16 cellular contexts compared by ENCODE assay signal in the genomic region with DNA sequence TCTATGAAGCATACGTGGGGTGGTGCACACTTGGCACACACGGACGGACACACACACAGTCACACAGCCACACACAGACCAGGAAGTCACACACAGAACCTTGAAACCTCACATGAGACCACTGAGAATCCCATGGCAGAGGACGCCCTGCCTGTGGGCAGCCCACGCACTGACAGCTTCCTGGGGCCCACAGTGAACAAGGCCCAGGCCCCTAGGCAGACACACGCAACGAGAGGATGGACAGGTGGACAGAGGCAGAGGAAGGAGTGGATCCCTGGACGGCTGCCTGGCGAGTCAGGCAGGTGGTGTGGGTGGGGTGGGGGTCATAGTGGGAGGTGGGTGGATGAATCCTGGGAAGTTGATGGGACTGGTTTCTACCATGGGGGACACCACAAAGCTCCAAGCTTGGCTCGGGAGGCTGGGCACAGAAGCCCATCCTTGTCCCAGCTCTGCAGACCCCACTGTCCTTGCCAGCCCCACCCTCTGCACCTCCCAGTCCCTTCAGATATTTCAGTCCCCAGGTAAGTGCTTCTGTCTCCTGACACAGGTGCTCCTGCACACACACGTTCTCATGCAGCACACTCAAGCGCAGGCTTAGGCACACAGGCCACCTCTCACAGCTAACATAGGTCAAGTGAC. TPM values are rescaled to one million over a fixed set of nuclear protein-coding genes. Genes with fewer than 3 reads are reported as not detected.
DNase-seq lines count a peak whose midpoint lies in the region; ATAC-seq lines count a peak whose summit lies in the region.
"Had no signal": no experiment of that assay in that cellular context is flagged by ENCODE, and none has a peak within 500 bp of the region (broad histone marks: within the 10 kb centered on the region; RNA-seq: fewer than 3 reads in every experiment).

No MANE protein-coding gene starts in this region.

- no peak for ATAC-seq in activated naive CD8-positive, alpha-beta T cell treated with anti-CD3 and anti-CD28 coated beads, Interleukin-2, amount 50 U/mL, for 24 hours
- ATAC-seq in left lobe of liver: no peak
- ATAC-seq in stimulated activated naive CD8-positive, alpha-beta T cell treated with anti-CD3 and anti-CD28 coated beads, Interleukin-15, amount 100 ng/mL, for 72 hours: peak; percentile 26
- ATAC-seq: Panc1 had no signal

- no peak overlapping the region for H3K4me3 Mint-ChIP-seq in activated naive CD8-positive, alpha-beta T cell treated with anti-CD3 and anti-CD28 coated beads for 36 hours
- H3K4me3 Mint-ChIP-seq in activated naive CD8-positive, alpha-beta T cell treated with anti-CD3 and anti-CD28 coated beads, Interleukin-2, amount 50 U/mL, for 24 hours: no peak overlapping the region
- H3K4me3 Mint-ChIP-seq in stimulated activated naive CD8-positive, alpha-beta T cell treated with anti-CD3 and anti-CD28 coated beads, Interleukin-15, amount 100 ng/mL, for 72 hours: no peak overlapping the region
- H3K4me3 Mint-ChIP-seq: B cell, IgD-negative memory B cell had no signal

- H3K27ac Mint-ChIP-seq in activated naive CD8-positive, alpha-beta T cell treated with anti-CD3 and anti-CD28 coated beads for 36 hours: no peak overlapping the region
- H3K27ac Mint-ChIP-seq in activated naive CD8-positive, alpha-beta T cell treated with anti-CD3 and anti-CD28 coated beads, Interleukin-2, amount 50 U/mL, for 24 hours: no peak overlapping the region
- peak overlapping the region in 1 of 2 donors; percentile 81 for H3K27ac Mint-ChIP-seq in stimulated activated naive CD8-positive, alpha-beta T cell treated with anti-CD3 and anti-CD28 coated beads, Interleukin-15, amount 100 ng/mL, for 72 hours
- H3K27ac Mint-ChIP-seq: B cell had no signal

- H3K36me3 Mint-ChIP-seq in activated naive CD8-positive, alpha-beta T cell treated with anti-CD3 and anti-CD28 coated beads for 36 hours: no peaks in the 10 kb centered on the region
- no peaks in the 10 kb centered on the region for H3K36me3 Mint-ChIP-seq in activated naive CD8-positive, alpha-beta T cell treated with anti-CD3 and anti-CD28 coated beads, Interleukin-2, amount 50 U/mL, for 24 hours (ENCODE audit: low read depth)
- H3K36me3 Mint-ChIP-seq: IgD-negative memory B cell had no signal

- peak; percentile 1 for DNase-seq in activated naive CD8-positive, alpha-beta T cell treated with anti-CD3 and anti-CD28 coated beads for 36 hours
- no peak for DNase-seq in activated naive CD8-positive, alpha-beta T cell treated with anti-CD3 and anti-CD28 coated beads, Interleukin-2, amount 50 U/mL, for 24 hours
- DNase-seq in activated T-cell treated with anti-CD3 and anti-CD28 coated beads, Interleukin-2, amount 50 U/mL, for 48 hours: peak; percentile 17
- DNase-seq in left lobe of liver (ENCODE audit: low spot score): peak; percentile 40
- DNase-seq in stimulated activated naive CD8-positive, alpha-beta T cell treated with anti-CD3 and anti-CD28 coated beads, Interleukin-15, amount 100 ng/mL, for 72 hours: peak in 1 of 2 donors; percentile 16
- DNase-seq in NCI-H748 (lab: John Stamatoyannopoulos, UW; ENCODE audit: unreplicated experiment): no peak
- DNase-seq in NCI-H1105 treated with DMSO at 0.1 percent for 48 hours (lab: John Stamatoyannopoulos, UW): no peak
- DNase-seq in NCI-H2171 (lab: John Stamatoyannopoulos, UW): no peak
- DNase-seq: amniotic stem cell; EL; NCI-H1417 treated with DMSO at 0.1 percent for 48 hours; NCI-H510A; stimulated activated CD4-positive, alpha-beta T cell treated with anti-CD3 and anti-CD28 coated beads, Interleukin-1b, Interleukin-23, amount 100 ng/mL, for 48 hours had no signal

- peaks cover 6% of the 10 kb centered on the region for H3K4me1 Mint-ChIP-seq in activated naive CD8-positive, alpha-beta T cell treated with anti-CD3 and anti-CD28 coated beads for 36 hours
- H3K4me1 Mint-ChIP-seq in activated naive CD8-positive, alpha-beta T cell treated with anti-CD3 and anti-CD28 coated beads, Interleukin-2, amount 50 U/mL, for 24 hours: peaks cover 6% of the 10 kb centered on the region
- H3K4me1 Mint-ChIP-seq in stimulated activated naive CD8-positive, alpha-beta T cell treated with anti-CD3 and anti-CD28 coated beads, Interleukin-15, amount 100 ng/mL, for 72 hours: peaks cover 21% of the 10 kb centered on the region
- H3K4me1 Mint-ChIP-seq: B cell had no signal

- H3K27me3 Mint-ChIP-seq in activated naive CD8-positive, alpha-beta T cell treated with anti-CD3 and anti-CD28 coated beads for 36 hours: no peaks in the 10 kb centered on the region
- H3K27me3 Mint-ChIP-seq in activated naive CD8-positive, alpha-beta T cell treated with anti-CD3 and anti-CD28 coated beads, Interleukin-2, amount 50 U/mL, for 24 hours: no peaks in the 10 kb centered on the region
- no peaks in the 10 kb centered on the region for H3K27me3 Mint-ChIP-seq in stimulated activated naive CD8-positive, alpha-beta T cell treated with anti-CD3 and anti-CD28 coated beads, Interleukin-15, amount 100 ng/mL, for 72 hours
- H3K27me3 Mint-ChIP-seq: B cell, IgD-negative memory B cell had no signal

- H3K9me3 Mint-ChIP-seq in activated naive CD8-positive, alpha-beta T cell treated with anti-CD3 and anti-CD28 coated beads for 36 hours: no peaks in the 10 kb centered on the region
- no peaks in the 10 kb centered on the region for H3K9me3 Mint-ChIP-seq in activated naive CD8-positive, alpha-beta T cell treated with anti-CD3 and anti-CD28 coated beads, Interleukin-2, amount 50 U/mL, for 24 hours
- H3K9me3 Mint-ChIP-seq in stimulated activated naive CD8-positive, alpha-beta T cell treated with anti-CD3 and anti-CD28 coated beads, Interleukin-15, amount 100 ng/mL, for 72 hours: no peaks in the 10 kb centered on the region
- H3K9me3 Mint-ChIP-seq: IgD-negative memory B cell had no signal

RNA-seq across cellular contexts. Expression of gene WNT9A, which starts 49.1 kb away (rescaled TPM):
- total RNA-seq in activated naive CD8-positive, alpha-beta T cell treated with anti-CD3 and anti-CD28 coated beads for 36 hours: not detected
- total RNA-seq in left lobe of liver: 0.05 TPM
- total RNA-seq: B cell had no signal

Comparison
In these comparisons a context has a peak if more than half of its experiments do, and no peak if none do; other contexts are left out.
1. DNase-seq: peak in activated naive CD8-positive, alpha-beta T cell treated with anti-CD3 and anti-CD28 coated beads for 36 hours (single experiment), activated T-cell treated with anti-CD3 and anti-CD28 coated beads, Interleukin-2, amount 50 U/mL, for 48 hours (2 of 2) and left lobe of liver (single experiment); none in activated naive CD8-positive, alpha-beta T cell treated with anti-CD3 and anti-CD28 coated beads, Interleukin-2, amount 50 U/mL, for 24 hours (single experiment), NCI-H748 (single experiment), NCI-H1105 treated with DMSO at 0.1 percent for 48 hours (single experiment) and NCI-H2171 (single experiment).